1 cellular context compared by ENCODE assay signal in the genomic region with DNA sequence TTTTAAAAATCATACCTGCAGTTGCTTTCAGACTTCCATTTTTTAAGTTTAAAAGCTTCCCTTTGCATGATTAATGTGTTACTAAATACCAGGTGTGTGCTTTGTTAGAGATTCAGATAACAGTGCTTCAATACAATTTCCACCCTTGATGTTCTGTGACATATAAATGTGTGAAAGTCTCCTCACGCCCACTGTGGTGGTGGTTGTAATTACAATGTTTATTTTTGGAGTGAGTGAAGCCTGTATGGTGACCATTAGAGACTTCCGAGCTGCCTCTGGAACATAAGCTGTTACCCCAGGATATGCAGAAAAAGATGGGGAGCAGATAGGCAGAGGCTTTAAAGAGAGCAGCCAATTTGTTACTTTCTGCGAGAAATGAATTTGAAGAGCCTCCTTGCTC.
TF ChIP-seq lines count a peak whose summit lies in the region.

No MANE protein-coding gene starts in this region.

TF ChIP-seq in WTC11, 78 proteins besides CTCF, POLR2A, EP300 and RAD21 (continued from another document):
- TF ChIP-seq, protein P1, sequence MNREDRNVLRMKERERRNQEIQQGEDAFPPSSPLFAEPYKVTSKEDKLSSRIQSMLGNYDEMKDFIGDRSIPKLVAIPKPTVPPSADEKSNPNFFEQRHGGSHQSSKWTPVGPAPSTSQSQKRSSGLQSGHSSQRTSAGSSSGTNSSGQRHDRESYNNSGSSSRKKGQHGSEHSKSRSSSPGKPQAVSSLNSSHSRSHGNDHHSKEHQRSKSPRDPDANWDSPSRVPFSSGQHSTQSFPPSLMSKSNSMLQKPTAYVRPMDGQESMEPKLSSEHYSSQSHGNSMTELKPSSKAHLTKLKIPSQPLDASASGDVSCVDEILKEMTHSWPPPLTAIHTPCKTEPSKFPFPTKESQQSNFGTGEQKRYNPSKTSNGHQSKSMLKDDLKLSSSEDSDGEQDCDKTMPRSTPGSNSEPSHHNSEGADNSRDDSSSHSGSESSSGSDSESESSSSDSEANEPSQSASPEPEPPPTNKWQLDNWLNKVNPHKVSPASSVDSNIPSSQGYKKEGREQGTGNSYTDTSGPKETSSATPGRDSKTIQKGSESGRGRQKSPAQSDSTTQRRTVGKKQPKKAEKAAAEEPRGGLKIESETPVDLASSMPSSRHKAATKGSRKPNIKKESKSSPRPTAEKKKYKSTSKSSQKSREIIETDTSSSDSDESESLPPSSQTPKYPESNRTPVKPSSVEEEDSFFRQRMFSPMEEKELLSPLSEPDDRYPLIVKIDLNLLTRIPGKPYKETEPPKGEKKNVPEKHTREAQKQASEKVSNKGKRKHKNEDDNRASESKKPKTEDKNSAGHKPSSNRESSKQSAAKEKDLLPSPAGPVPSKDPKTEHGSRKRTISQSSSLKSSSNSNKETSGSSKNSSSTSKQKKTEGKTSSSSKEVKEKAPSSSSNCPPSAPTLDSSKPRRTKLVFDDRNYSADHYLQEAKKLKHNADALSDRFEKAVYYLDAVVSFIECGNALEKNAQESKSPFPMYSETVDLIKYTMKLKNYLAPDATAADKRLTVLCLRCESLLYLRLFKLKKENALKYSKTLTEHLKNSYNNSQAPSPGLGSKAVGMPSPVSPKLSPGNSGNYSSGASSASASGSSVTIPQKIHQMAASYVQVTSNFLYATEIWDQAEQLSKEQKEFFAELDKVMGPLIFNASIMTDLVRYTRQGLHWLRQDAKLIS (CRISPR knock-in tag; IDR thresholded peaks at IDR 0.05; ENCODE audit: borderline replicate concordance): no peak
- TF ChIP-seq GABPB1 (CRISPR knock-in tag; IDR thresholded peaks at IDR 0.05) (no peak), NR1H2 (CRISPR knock-in tag; IDR thresholded peaks at IDR 0.05) (no peak), ZNF396 (CRISPR knock-in tag; IDR thresholded peaks at IDR 0.05; ENCODE audit: borderline replicate concordance) (no peak), CREB1 (CRISPR knock-in tag; IDR thresholded peaks at IDR 0.05) (no peak), TCF7 (CRISPR knock-in tag; IDR thresholded peaks at IDR 0.05; ENCODE audit: low read depth) (no peak), ATF1 (CRISPR knock-in tag; IDR thresholded peaks at IDR 0.05) (no peak), ZNF317 (CRISPR knock-in tag; IDR thresholded peaks at IDR 0.05; ENCODE audit: borderline replicate concordance, low read depth) (no peak), PRRX2 (CRISPR knock-in tag; IDR thresholded peaks at IDR 0.05) (no peak)
- TF ChIP-seq, protein P2, sequence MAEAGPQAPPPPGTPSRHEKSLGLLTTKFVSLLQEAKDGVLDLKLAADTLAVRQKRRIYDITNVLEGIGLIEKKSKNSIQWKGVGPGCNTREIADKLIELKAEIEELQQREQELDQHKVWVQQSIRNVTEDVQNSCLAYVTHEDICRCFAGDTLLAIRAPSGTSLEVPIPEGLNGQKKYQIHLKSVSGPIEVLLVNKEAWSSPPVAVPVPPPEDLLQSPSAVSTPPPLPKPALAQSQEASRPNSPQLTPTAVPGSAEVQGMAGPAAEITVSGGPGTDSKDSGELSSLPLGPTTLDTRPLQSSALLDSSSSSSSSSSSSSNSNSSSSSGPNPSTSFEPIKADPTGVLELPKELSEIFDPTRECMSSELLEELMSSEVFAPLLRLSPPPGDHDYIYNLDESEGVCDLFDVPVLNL (CRISPR knock-in tag; IDR thresholded peaks at IDR 0.05; ENCODE audit: borderline replicate concordance, low read depth): no peak
- TF ChIP-seq, protein P3, sequence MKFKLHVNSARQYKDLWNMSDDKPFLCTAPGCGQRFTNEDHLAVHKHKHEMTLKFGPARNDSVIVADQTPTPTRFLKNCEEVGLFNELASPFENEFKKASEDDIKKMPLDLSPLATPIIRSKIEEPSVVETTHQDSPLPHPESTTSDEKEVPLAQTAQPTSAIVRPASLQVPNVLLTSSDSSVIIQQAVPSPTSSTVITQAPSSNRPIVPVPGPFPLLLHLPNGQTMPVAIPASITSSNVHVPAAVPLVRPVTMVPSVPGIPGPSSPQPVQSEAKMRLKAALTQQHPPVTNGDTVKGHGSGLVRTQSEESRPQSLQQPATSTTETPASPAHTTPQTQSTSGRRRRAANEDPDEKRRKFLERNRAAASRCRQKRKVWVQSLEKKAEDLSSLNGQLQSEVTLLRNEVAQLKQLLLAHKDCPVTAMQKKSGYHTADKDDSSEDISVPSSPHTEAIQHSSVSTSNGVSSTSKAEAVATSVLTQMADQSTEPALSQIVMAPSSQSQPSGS (CRISPR knock-in tag; IDR thresholded peaks at IDR 0.05; ENCODE audit: borderline replicate concordance, low read depth): no peak
- TF ChIP-seq, protein P4, sequence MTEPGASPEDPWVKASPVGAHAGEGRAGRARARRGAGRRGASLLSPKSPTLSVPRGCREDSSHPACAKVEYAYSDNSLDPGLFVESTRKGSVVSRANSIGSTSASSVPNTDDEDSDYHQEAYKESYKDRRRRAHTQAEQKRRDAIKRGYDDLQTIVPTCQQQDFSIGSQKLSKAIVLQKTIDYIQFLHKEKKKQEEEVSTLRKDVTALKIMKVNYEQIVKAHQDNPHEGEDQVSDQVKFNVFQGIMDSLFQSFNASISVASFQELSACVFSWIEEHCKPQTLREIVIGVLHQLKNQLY (CRISPR knock-in tag; IDR thresholded peaks at IDR 0.05): no peak
- TF ChIP-seq, protein P5, sequence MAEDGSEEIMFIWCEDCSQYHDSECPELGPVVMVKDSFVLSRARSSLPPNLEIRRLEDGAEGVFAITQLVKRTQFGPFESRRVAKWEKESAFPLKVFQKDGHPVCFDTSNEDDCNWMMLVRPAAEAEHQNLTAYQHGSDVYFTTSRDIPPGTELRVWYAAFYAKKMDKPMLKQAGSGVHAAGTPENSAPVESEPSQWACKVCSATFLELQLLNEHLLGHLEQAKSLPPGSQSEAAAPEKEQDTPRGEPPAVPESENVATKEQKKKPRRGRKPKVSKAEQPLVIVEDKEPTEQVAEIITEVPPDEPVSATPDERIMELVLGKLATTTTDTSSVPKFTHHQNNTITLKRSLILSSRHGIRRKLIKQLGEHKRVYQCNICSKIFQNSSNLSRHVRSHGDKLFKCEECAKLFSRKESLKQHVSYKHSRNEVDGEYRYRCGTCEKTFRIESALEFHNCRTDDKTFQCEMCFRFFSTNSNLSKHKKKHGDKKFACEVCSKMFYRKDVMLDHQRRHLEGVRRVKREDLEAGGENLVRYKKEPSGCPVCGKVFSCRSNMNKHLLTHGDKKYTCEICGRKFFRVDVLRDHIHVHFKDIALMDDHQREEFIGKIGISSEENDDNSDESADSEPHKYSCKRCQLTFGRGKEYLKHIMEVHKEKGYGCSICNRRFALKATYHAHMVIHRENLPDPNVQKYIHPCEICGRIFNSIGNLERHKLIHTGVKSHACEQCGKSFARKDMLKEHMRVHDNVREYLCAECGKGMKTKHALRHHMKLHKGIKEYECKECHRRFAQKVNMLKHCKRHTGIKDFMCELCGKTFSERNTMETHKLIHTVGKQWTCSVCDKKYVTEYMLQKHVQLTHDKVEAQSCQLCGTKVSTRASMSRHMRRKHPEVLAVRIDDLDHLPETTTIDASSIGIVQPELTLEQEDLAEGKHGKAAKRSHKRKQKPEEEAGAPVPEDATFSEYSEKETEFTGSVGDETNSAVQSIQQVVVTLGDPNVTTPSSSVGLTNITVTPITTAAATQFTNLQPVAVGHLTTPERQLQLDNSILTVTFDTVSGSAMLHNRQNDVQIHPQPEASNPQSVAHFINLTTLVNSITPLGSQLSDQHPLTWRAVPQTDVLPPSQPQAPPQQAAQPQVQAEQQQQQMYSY (CRISPR knock-in tag; IDR thresholded peaks at IDR 0.05): no peak
- TF ChIP-seq, protein P6, sequence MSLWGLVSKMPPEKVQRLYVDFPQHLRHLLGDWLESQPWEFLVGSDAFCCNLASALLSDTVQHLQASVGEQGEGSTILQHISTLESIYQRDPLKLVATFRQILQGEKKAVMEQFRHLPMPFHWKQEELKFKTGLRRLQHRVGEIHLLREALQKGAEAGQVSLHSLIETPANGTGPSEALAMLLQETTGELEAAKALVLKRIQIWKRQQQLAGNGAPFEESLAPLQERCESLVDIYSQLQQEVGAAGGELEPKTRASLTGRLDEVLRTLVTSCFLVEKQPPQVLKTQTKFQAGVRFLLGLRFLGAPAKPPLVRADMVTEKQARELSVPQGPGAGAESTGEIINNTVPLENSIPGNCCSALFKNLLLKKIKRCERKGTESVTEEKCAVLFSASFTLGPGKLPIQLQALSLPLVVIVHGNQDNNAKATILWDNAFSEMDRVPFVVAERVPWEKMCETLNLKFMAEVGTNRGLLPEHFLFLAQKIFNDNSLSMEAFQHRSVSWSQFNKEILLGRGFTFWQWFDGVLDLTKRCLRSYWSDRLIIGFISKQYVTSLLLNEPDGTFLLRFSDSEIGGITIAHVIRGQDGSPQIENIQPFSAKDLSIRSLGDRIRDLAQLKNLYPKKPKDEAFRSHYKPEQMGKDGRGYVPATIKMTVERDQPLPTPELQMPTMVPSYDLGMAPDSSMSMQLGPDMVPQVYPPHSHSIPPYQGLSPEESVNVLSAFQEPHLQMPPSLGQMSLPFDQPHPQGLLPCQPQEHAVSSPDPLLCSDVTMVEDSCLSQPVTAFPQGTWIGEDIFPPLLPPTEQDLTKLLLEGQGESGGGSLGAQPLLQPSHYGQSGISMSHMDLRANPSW (CRISPR knock-in tag; conservative IDR thresholded peaks at IDR 0.05; ENCODE audit: low read depth): no peak
